In the genomic region with DNA sequence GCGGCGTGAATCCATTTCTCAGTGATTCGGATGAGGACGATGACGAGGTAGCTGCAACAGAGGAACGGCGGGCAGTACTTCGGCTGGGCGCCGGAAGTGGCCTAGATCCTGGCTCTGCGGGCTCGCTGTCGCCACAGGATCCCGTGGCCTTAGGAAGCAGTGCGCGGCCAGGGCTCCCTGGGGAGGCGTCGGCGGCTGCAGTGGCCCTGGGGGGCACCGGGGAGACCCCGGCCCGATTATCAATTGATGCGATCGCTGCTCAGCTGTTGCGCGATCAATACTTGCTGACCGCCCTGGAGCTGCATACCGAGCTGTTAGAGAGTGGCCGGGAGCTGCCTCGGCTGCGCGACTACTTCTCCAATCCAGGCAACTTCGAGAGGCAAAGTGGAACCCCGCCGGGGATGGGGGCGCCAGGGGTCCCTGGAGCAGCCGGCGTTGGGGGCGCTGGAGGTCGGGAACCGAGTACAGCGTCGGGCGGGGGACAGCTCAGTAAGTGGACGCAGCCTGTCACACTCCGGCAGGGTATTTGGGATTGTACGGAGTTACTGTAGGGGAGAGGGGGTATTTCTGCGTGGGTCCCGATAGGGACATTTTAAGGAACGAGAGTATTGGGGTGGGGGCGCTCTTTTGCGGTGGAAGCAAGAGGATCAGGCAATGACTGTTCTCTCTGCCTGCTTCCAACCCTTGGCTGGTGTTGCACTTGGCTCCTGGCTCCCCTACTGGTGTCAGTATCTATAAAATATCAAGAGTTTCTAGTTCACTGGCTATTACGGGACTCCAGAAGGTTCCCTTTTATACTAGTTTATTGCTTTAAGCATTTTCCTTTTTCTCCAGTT, we compare ENCODE assay signal across 8 cellular contexts. TPM values are rescaled to one million over a fixed set of nuclear protein-coding genes. Genes with fewer than 3 reads are reported as not detected.
DNase-seq lines count a peak whose midpoint lies in the region; ATAC-seq, FAIRE-seq and TF ChIP-seq lines count a peak whose summit lies in the region.

No MANE protein-coding gene starts in this region.

- dilution Hi-C loops in endothelial cell of umbilical vein (cut with MboI; ENCODE audit: extremely low pct_ligation_motif_present, low sequenced_read_pairs) = no loop called here

- H3K27ac ChIP-seq in endothelial cell of umbilical vein (ENCODE audit: insufficient read depth, low read depth, low read length) (peak overlapping the region; percentile 79), thymus (ENCODE audit: low read depth) (peak overlapping the region; percentile 95)

- BruUV-seq in endothelial cell of umbilical vein (replicated peaks; lab: Mats Ljungman, UMichigan) = no TSS peak

- H3K27me3 Mint-ChIP-seq in activated CD4-positive, alpha-beta memory T cell treated with anti-CD3 and anti-CD28 coated beads for 36 hours = no peaks in the 10 kb centered on the region

- H3K4me3 Mint-ChIP-seq in activated CD4-positive, alpha-beta memory T cell treated with anti-CD3 and anti-CD28 coated beads for 36 hours = peak overlapping the region; percentile 99

- peaks cover 23% of the 10 kb centered on the region for H3K36me3 Mint-ChIP-seq in activated CD4-positive, alpha-beta memory T cell treated with anti-CD3 and anti-CD28 coated beads for 36 hours

- intact Hi-C loops in activated CD4-positive, alpha-beta memory T cell treated with anti-CD3 and anti-CD28 coated beads for 36 hours (cut with micrococcal nuclease) = loop anchor here (1.0 to 10.0 kb wide), 11 partner anchors 12 to 1235 kb away; a partner anchor contains a TSS
- intact Hi-C loops in endothelial cell of umbilical vein (cut with micrococcal nuclease) = loop anchor here (1.0 kb wide), 5 partner anchors 13 to 528 kb away; a partner anchor contains a TSS

- CTCF ChIA-PET in activated CD4-positive, alpha-beta memory T cell treated with anti-CD3 and anti-CD28 coated beads for 36 hours (lab: Charles Lee) = interaction anchor here (0.8 to 9.4 kb wide), 7 partner anchors 9 to 396 kb away, joined by 3 to 150 read pairs (median 5); no protein-coding TSS in a partner anchor
- CTCF ChIA-PET in endothelial cell of umbilical vein (lab: Charles Lee) = interaction anchor here (0.9 to 4.7 kb wide), 13 partner anchors 10 to 399 kb away, joined by 3 to 30 read pairs (median 6); no protein-coding TSS in a partner anchor

- POLR2A ChIA-PET in activated CD4-positive, alpha-beta memory T cell treated with anti-CD3 and anti-CD28 coated beads for 36 hours (lab: Charles Lee) = interaction anchor here (0.6 to 1.7 kb wide), 4 partner anchors 9 to 335 kb away, joined by 3 to 9 read pairs (median 3); a partner anchor contains a TSS
- POLR2A ChIA-PET in endothelial cell of umbilical vein (lab: Charles Lee) = interaction anchor here (0.8 kb wide), 1 partner anchor 10 kb away, joined by 4 read pairs; no protein-coding TSS in a partner anchor

- H3K4me2 ChIP-seq in endothelial cell of umbilical vein (ENCODE audit: insufficient read depth, low read length) = peak overlapping the region; percentile 95

- DNase-seq in DMS 273 treated with DMSO at 0.1 percent for 48 hours (lab: John Stamatoyannopoulos, UW) (peak; percentile 12), NCI-H1694 (lab: John Stamatoyannopoulos, UW) (peak; percentile 14), endothelial cell of umbilical vein (ENCODE audit: low read depth, low spot score) (peak; percentile 36), mucosa of gallbladder (ENCODE audit: low spot score) (peak; percentile 15)
- DNase-seq in activated CD4-positive, alpha-beta memory T cell treated with anti-CD3 and anti-CD28 coated beads for 36 hours = peak; percentile 47

- H3K27me3 ChIP-seq in endothelial cell of umbilical vein (ENCODE audit: control insufficient read depth in 2 of 2, insufficient read depth in 2 of 2, low read length in 2 of 2) (no peaks in the 10 kb centered on the region), thymus (ENCODE audit: control insufficient read depth, insufficient read depth) (no peaks in the 10 kb centered on the region)

- H2AFZ ChIP-seq in endothelial cell of umbilical vein (ENCODE audit: low read depth, low read length) = peak overlapping the region; percentile 93

- no peak for TF ChIP-seq POLR2A in endothelial cell of umbilical vein (IDR thresholded peaks at IDR 0.05; ENCODE audit: low read depth, low read length)

- H3K9me3 ChIP-seq in endothelial cell of umbilical vein (replicated peaks; ENCODE audit: control insufficient read depth, insufficient read depth, low read length) (no peaks in the 10 kb centered on the region), thymus (ENCODE audit: control insufficient read depth) (no peaks in the 10 kb centered on the region)

- peaks cover 57% of the 10 kb centered on the region for H3K79me2 ChIP-seq in endothelial cell of umbilical vein (ENCODE audit: control insufficient read depth, insufficient read depth, low read length)

- H4K20me1 ChIP-seq in endothelial cell of umbilical vein (replicated peaks; ENCODE audit: control insufficient read depth, extremely low read depth, insufficient read depth, low read length) = no peaks in the 10 kb centered on the region

- WGBS in thymus = under 1% methylated on average over 53 of the region's 53 CpGs

- H3K4me3 ChIP-seq in endothelial cell of umbilical vein (replicated peaks in 1 of 3; ENCODE audit: insufficient read depth in 1 of 3, low read depth in 1 of 3, low read length in 3 of 3) (peak overlapping the region; percentile 86 to 97 (median 94)), thymus (ENCODE audit: low read length) (peak overlapping the region; percentile 58)

- FAIRE-seq in endothelial cell of umbilical vein (lab: Jason Lieb, UNC) = no peak

- peaks cover 59% of the 10 kb centered on the region for H3K4me1 Mint-ChIP-seq in activated CD4-positive, alpha-beta memory T cell treated with anti-CD3 and anti-CD28 coated beads for 36 hours (ENCODE audit: low read depth)

- H3K27ac Mint-ChIP-seq in activated CD4-positive, alpha-beta memory T cell treated with anti-CD3 and anti-CD28 coated beads for 36 hours = peak overlapping the region; percentile 93

- H3K9me3 Mint-ChIP-seq in activated CD4-positive, alpha-beta memory T cell treated with anti-CD3 and anti-CD28 coated beads for 36 hours = peaks cover 8% of the 10 kb centered on the region

- H3K9me1 ChIP-seq in endothelial cell of umbilical vein (replicated peaks; ENCODE audit: control insufficient read depth, extremely low read depth, insufficient read depth, low read length) = no peaks in the 10 kb centered on the region

- ATAC-seq in GM21619 (IDR thresholded peaks at IDR 0.05; ENCODE audit: unreplicated experiment) (peak; percentile 17), HG03521 (IDR thresholded peaks at IDR 0.05; ENCODE audit: unreplicated experiment) (no peak)

- TF ChIP-seq CTCF in endothelial cell of umbilical vein (IDR thresholded peaks at IDR 0.05; ENCODE audit: extremely low read depth in 1 of 2, insufficient read depth in 1 of 2, low read depth in 1 of 2, low read length in 2 of 2) = peak in 1 of 2 donors; percentile 6

- peak overlapping the region; percentile 85 for H3K9ac ChIP-seq in endothelial cell of umbilical vein (replicated peaks; ENCODE audit: extremely low read depth, insufficient read depth, low read length)

- H3K36me3 ChIP-seq in endothelial cell of umbilical vein (ENCODE audit: control insufficient read depth in 2 of 2, extremely low read depth in 1 of 2, insufficient read depth in 2 of 2, low read length in 2 of 2) (no peaks in the 10 kb centered on the region), thymus (ENCODE audit: control insufficient read depth, insufficient read depth) (no peaks in the 10 kb centered on the region)

- H3K4me1 ChIP-seq in endothelial cell of umbilical vein (ENCODE audit: control insufficient read depth, extremely low read depth, insufficient read depth, low read length) (peaks cover 34% of the 10 kb centered on the region), thymus (ENCODE audit: control insufficient read depth, insufficient read depth, low read length) (peaks cover 10% of the 10 kb centered on the region)

TF ChIP-seq in endothelial cell of umbilical vein, 7 proteins besides CTCF, POLR2A, EP300 and RAD21 (continues in another document):
- TF ChIP-seq POLR2AphosphoS5 (IDR thresholded peaks at IDR 0.05; ENCODE audit: insufficient read depth, low read depth, low read length) = no peak
- no peak for TF ChIP-seq GATA2 (IDR thresholded peaks at IDR 0.05; ENCODE audit: insufficient read depth, insufficient read length, low read depth, low read length)
- TF ChIP-seq EZH2 (IDR thresholded peaks at IDR 0.05; ENCODE audit: borderline replicate concordance, low read depth, low read length, severe bottlenecking) = no peak
- no peak for TF ChIP-seq MYC (IDR thresholded peaks at IDR 0.05; ENCODE audit: low read depth, low read length)
- TF ChIP-seq, protein P1, sequence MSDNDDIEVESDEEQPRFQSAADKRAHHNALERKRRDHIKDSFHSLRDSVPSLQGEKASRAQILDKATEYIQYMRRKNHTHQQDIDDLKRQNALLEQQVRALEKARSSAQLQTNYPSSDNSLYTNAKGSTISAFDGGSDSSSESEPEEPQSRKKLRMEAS (IDR thresholded peaks at IDR 0.05; ENCODE audit: insufficient read depth, insufficient read length) = no peak
- TF ChIP-seq JUN (IDR thresholded peaks at IDR 0.05; ENCODE audit: borderline replicate concordance, insufficient read depth, insufficient read length, low read depth) = no peak

RNA-seq across cellular contexts. Expression of a gene that starts 0.7 kb away (rescaled TPM):
- 10 to 100 TPM; 16.1 to 17.7 TPM for total RNA-seq in activated CD4-positive, alpha-beta memory T cell treated with anti-CD3 and anti-CD28 coated beads for 36 hours
- 20.7 and 25.2 TPM in 2 replicates for total RNA-seq in endothelial cell of umbilical vein
- 3.9 and 6.6 TPM in 2 replicates for polyA plus RNA-seq in endothelial cell of umbilical vein
- 5.6 and 6.6 TPM in 2 replicates for polyA plus RNA-seq in endothelial cell of umbilical vein (2011; cell fraction: cytosol; rRNA removed)
- polyA plus RNA-seq in endothelial cell of umbilical vein (2011; cell fraction: nucleus; rRNA removed) = 39.1 and 40.7 TPM in 2 replicates
- 9.2 and 15.7 TPM in 2 replicates for polyA plus RNA-seq in endothelial cell of umbilical vein (2012)
- polyA minus RNA-seq in endothelial cell of umbilical vein = 60.4 and 69.7 TPM in 2 replicates
- 8.6 TPM for polyA minus RNA-seq in endothelial cell of umbilical vein (2011; cell fraction: cytosol; rRNA and poly(A)+ RNA removed)
- 98.1 and 143 TPM in 2 replicates for polyA minus RNA-seq in endothelial cell of umbilical vein (2011; cell fraction: nucleus; rRNA and poly(A)+ RNA removed)
- 31.0 TPM for total RNA-seq in mucosa of gallbladder
- polyA plus RNA-seq in thymus = 29.3 TPM

RNA-seq across cellular contexts. Expression of a gene that starts 0.9 kb away (rescaled TPM):
- total RNA-seq in activated CD4-positive, alpha-beta memory T cell treated with anti-CD3 and anti-CD28 coated beads for 36 hours = 10 to 100 TPM; 26.2 to 27.8 TPM
- total RNA-seq in endothelial cell of umbilical vein (26.1 and 31.1 TPM in 2 replicates), mucosa of gallbladder (24.2 TPM)
- polyA plus RNA-seq in endothelial cell of umbilical vein (13.7 and 14.1 TPM in 2 replicates), thymus (8.2 TPM)
- polyA plus RNA-seq in endothelial cell of umbilical vein (2011; cell fraction: cytosol; rRNA removed) = 5.4 and 6.1 TPM in 2 replicates
- 9.2 and 10.8 TPM in 2 replicates for polyA plus RNA-seq in endothelial cell of umbilical vein (2011; cell fraction: nucleus; rRNA removed)
- 14.2 and 17.4 TPM in 2 replicates for polyA plus RNA-seq in endothelial cell of umbilical vein (2012)
- 72.7 and 102 TPM in 2 replicates for polyA minus RNA-seq in endothelial cell of umbilical vein
- 13.9 TPM for polyA minus RNA-seq in endothelial cell of umbilical vein (2011; cell fraction: cytosol; rRNA and poly(A)+ RNA removed)
- 63.2 and 103 TPM in 2 replicates for polyA minus RNA-seq in endothelial cell of umbilical vein (2011; cell fraction: nucleus; rRNA and poly(A)+ RNA removed)
